ENCODE assay signal across 11 cellular contexts in genomic region chr1:208252126-208252853, GRCh38. TPM values are rescaled to one million over a fixed set of nuclear protein-coding genes. Genes with fewer than 3 reads are reported as not detected.
DNase-seq lines count a peak whose midpoint lies in the region; ATAC-seq and TF ChIP-seq lines count a peak whose summit lies in the region.
"Had no signal": no experiment of that assay in that cellular context is flagged by ENCODE, and none has a peak within 500 bp of the region (broad histone marks: within the 10 kb centered on the region; RNA-seq: fewer than 3 reads in every experiment).

No MANE protein-coding gene starts in this region.

- H3K9me3 ChIP-seq in fibroblast of lung (ENCODE audit: control insufficient read depth, insufficient read depth, low read depth, low read length) (no peaks in the 10 kb centered on the region), ovary (no peaks in the 10 kb centered on the region), Karpas-422 (ENCODE audit: low read length) (no peaks in the 10 kb centered on the region), gastrocnemius medialis (no peaks in the 10 kb centered on the region)
- H3K9me3 ChIP-seq: esophagus muscularis mucosa had no signal

- DNase-seq in Daoy (ENCODE audit: low read depth) (peak; percentile 35), NCI-H69 (lab: John Stamatoyannopoulos, UW) (peak; percentile 44), fibroblast of lung (ENCODE audit: low read depth in 2 of 2) (peak in 1 of 2 donors; percentile 37), ovary (peak in 4 of 5 donors; percentile 66 to 80 (median 70)), Kasumi-1 (lab: John Stamatoyannopoulos, UW) (no peak), Karpas-422 (no peak), CD14-positive monocyte (ENCODE audit: low spot score) (no peak), gastrocnemius medialis (no peak)
- DNase-seq: activated T-cell treated with anti-CD3 and anti-CD28 coated beads, Interleukin-2, amount 50 U/mL, for 48 hours; naive thymus-derived CD4-positive, alpha-beta T cell had no signal

- H3K79me2 ChIP-seq in fibroblast of lung (ENCODE audit: control insufficient read depth, insufficient read depth, low read length) (no peaks in the 10 kb centered on the region), Karpas-422 (ENCODE audit: low read length) (no peaks in the 10 kb centered on the region)

- 14 to 21% (median 17%) methylated on average over 18 of the region's 18 CpGs for WGBS in ovary, 3 donors

- H3K4me1 ChIP-seq in fibroblast of lung (ENCODE audit: control insufficient read depth, extremely low read depth, insufficient read depth, low read length) (no peaks in the 10 kb centered on the region), ovary (ENCODE audit: insufficient read depth) (peaks cover 9% of the 10 kb centered on the region), Karpas-422 (ENCODE audit: low read length) (no peaks in the 10 kb centered on the region), gastrocnemius medialis (no peaks in the 10 kb centered on the region)

- no peaks in the 10 kb centered on the region for H3K9me2 ChIP-seq in Karpas-422 (replicated peaks; ENCODE audit: insufficient read depth, low read length)

- no peak overlapping the region for H3K9ac ChIP-seq in fibroblast of lung (ENCODE audit: insufficient read depth, low read length)
- H3K9ac ChIP-seq in Karpas-422 (ENCODE audit: low read length): no peak overlapping the region

- H3K27me3 Mint-ChIP-seq in CD14-positive monocyte (ENCODE audit: low read depth in 3 of 3): peaks cover 8 to 34% (median 9%) of the 10 kb centered on the region in 3 donors

- H2AFZ ChIP-seq in fibroblast of lung (ENCODE audit: low read length): no peak overlapping the region
- H2AFZ ChIP-seq in Karpas-422 (ENCODE audit: low read length): no peak overlapping the region

- H3K36me3 ChIP-seq in fibroblast of lung (ENCODE audit: control insufficient read depth, insufficient read depth, low read length) (no peaks in the 10 kb centered on the region), ovary (no peaks in the 10 kb centered on the region), Karpas-422 (ENCODE audit: insufficient read depth, low read length) (no peaks in the 10 kb centered on the region), gastrocnemius medialis (no peaks in the 10 kb centered on the region)
- H3K36me3 ChIP-seq: esophagus muscularis mucosa had no signal

- in situ Hi-C loops in gastrocnemius medialis (cut with MboI; ENCODE audit: low sequenced_read_pairs in 4 of 4): loop anchor here in 1 of 4 donors (10.0 kb wide), 1 partner anchor 237 kb away; no protein-coding TSS in a partner anchor

- TF ChIP-seq EP300 in ovary (IDR thresholded peaks at IDR 0.05): no peak

- no peaks in the 10 kb centered on the region for H4K20me1 ChIP-seq in fibroblast of lung (ENCODE audit: control insufficient read depth, extremely low read depth, insufficient read depth, low read length)
- no peaks in the 10 kb centered on the region for H4K20me1 ChIP-seq in Karpas-422 (ENCODE audit: insufficient read depth, low read depth, low read length)

- no peaks in the 10 kb centered on the region for H3K36me3 Mint-ChIP-seq in CD14-positive monocyte
- H3K36me3 Mint-ChIP-seq: naive thymus-derived CD4-positive, alpha-beta T cell had no signal

- TF ChIP-seq CTCF in fibroblast of lung (conservative IDR thresholded peaks at IDR 0.05 in 1 of 2, IDR thresholded peaks at IDR 0.05 in 1 of 2; ENCODE audit: low read depth in 1 of 2, low read length in 2 of 2) (peak; percentile 29 to 51), ovary (IDR thresholded peaks at IDR 0.05) (peak in 1 of 3 donors; percentile 19), CD14-positive monocyte (IDR thresholded peaks at IDR 0.05) (no peak), gastrocnemius medialis (IDR thresholded peaks at IDR 0.05 in 4 of 5, conservative IDR thresholded peaks at IDR 0.05 in 1 of 5) (peak in 1 of 5 experiments; percentile 33)

- H3K27ac Mint-ChIP-seq in CD14-positive monocyte: no peak overlapping the region
- H3K27ac Mint-ChIP-seq: naive thymus-derived CD4-positive, alpha-beta T cell had no signal

- H3K27ac ChIP-seq in fibroblast of lung (ENCODE audit: insufficient read depth, low read length): no peak overlapping the region
- H3K27ac ChIP-seq in ovary: peak overlapping the region in 1 of 2 donors; percentile 4
- no peak overlapping the region for H3K27ac ChIP-seq in Karpas-422 (ENCODE audit: low read length)
- H3K27ac ChIP-seq in gastrocnemius medialis: no peak overlapping the region

- intact Hi-C loops in ovary (cut with DNase I) (no loop called here), CD14-positive monocyte (cut with micrococcal nuclease) (no loop called here), gastrocnemius medialis (cut with DNase I; ENCODE audit: low total_unique reads) (no loop called here)

- H3K27me3 ChIP-seq in fibroblast of lung (ENCODE audit: control insufficient read depth, insufficient read depth, low read length): no peaks in the 10 kb centered on the region
- H3K27me3 ChIP-seq in ovary: no peaks in the 10 kb centered on the region
- no peaks in the 10 kb centered on the region for H3K27me3 ChIP-seq in Karpas-422 (ENCODE audit: low read length)
- no peaks in the 10 kb centered on the region for H3K27me3 ChIP-seq in gastrocnemius medialis
- H3K27me3 ChIP-seq: esophagus muscularis mucosa had no signal

- H3K4me2 ChIP-seq in fibroblast of lung (ENCODE audit: extremely low read depth, insufficient read depth, low read length) (no peak overlapping the region), Karpas-422 (ENCODE audit: low read depth, low read length, poor library complexity, severe bottlenecking) (no peak overlapping the region)

- no peak overlapping the region for H3K4me3 Mint-ChIP-seq in CD14-positive monocyte
- H3K4me3 Mint-ChIP-seq: naive thymus-derived CD4-positive, alpha-beta T cell had no signal

- ATAC-seq in gastrocnemius medialis: no peak
- ATAC-seq: naive thymus-derived CD4-positive, alpha-beta T cell had no signal

- no peaks in the 10 kb centered on the region for H3K4me1 Mint-ChIP-seq in CD14-positive monocyte
- H3K4me1 Mint-ChIP-seq: naive thymus-derived CD4-positive, alpha-beta T cell had no signal

- no peak overlapping the region for H3K4me3 ChIP-seq in fibroblast of lung (replicated peaks in 1 of 4; ENCODE audit: control extremely low read depth in 1 of 4, insufficient read depth in 1 of 4, low read depth in 3 of 4, low read length in 4 of 4)
- no peak overlapping the region for H3K4me3 ChIP-seq in ovary
- H3K4me3 ChIP-seq in Karpas-422 (ENCODE audit: low read length): no peak overlapping the region
- no peak overlapping the region for H3K4me3 ChIP-seq in gastrocnemius medialis
- H3K4me3 ChIP-seq: esophagus muscularis mucosa had no signal

- H3K9me3 Mint-ChIP-seq in CD14-positive monocyte: no peaks in the 10 kb centered on the region
- H3K9me3 Mint-ChIP-seq: naive thymus-derived CD4-positive, alpha-beta T cell had no signal

- TF ChIP-seq POLR2A in ovary (IDR thresholded peaks at IDR 0.05) (no peak), gastrocnemius medialis (IDR thresholded peaks at IDR 0.05) (no peak)

RNA-seq across cellular contexts. Expression of gene PLXNA2, which starts 8.1 kb away (rescaled TPM):
- 3.1 and 3.3 TPM in 2 replicates for total RNA-seq in Daoy (2014; rRNA removed; shearing (Covaris generic))
- total RNA-seq in fibroblast of lung (2.0 and 2.8 TPM in 2 replicates), ovary (10 to 100 TPM; 15.3 to 71.5 (median 55.5) TPM), gastrocnemius medialis (10 to 100 TPM; 12.4 to 20.0 (median 16.2) TPM)
- polyA plus RNA-seq in fibroblast of lung (0.43 and 0.80 TPM in 2 replicates), ovary (10 to 100 TPM; 10.7 to 15.2 TPM), CD14-positive monocyte (1 to 10 TPM in 1 of 2 donors, under 1 TPM in 1; 0.75 to 1.1 TPM)
- 0.80 and 0.88 TPM in 2 replicates for polyA plus RNA-seq in fibroblast of lung (2012)
- 4.3 and 5.9 TPM in 2 replicates for polyA minus RNA-seq in fibroblast of lung (ENCODE audit: low replicate concordance)
- total RNA-seq in Karpas-422 (2014; rRNA removed; shearing (Covaris generic); ENCODE audit: low replicate concordance): not detected in 2 replicates
- polyA plus RNA-seq: naive thymus-derived CD4-positive, alpha-beta T cell had no signal

Comparison
In these comparisons a context has a peak if more than half of its experiments do, and no peak if none do; other contexts are left out.
1. DNase-seq: peak in Daoy (single experiment), NCI-H69 (single experiment) and ovary (4 of 5); none in Kasumi-1 (0 of 2), Karpas-422 (single experiment), CD14-positive monocyte (single experiment) and gastrocnemius medialis (0 of 2).